In genomic region chr22:28009272-28009827, GRCh38 we compare ENCODE assay signal across 8 cellular contexts.
A peak's percentile ranks its signal among the peaks of the same experiment; 100 is the strongest.
DNase-seq lines count a peak whose midpoint lies in the region; ATAC-seq and TF ChIP-seq lines count a peak whose summit lies in the region.

No MANE protein-coding gene starts in this region.

- peak; percentile 55 for DNase-seq in GDM1 (lab: John Stamatoyannopoulos, UW)
- peak; percentile 25 for DNase-seq in LNCaP clone FGC (ENCODE audit: low read depth)
- DNase-seq in activated naive CD8-positive, alpha-beta T cell treated with anti-CD3 and anti-CD28 coated beads, Interleukin-2, amount 50 U/mL, for 16 hours (ENCODE audit: low read depth, low spot score) = peak; percentile 49
- peak; percentile 83 for DNase-seq in cardiac septum (ENCODE audit: low spot score)
- DNase-seq in prostate gland (ENCODE audit: low spot score) = peak; percentile 70
- DNase-seq in ureter (ENCODE audit: low spot score) = peak; percentile 75

- intact Hi-C loops in cardiac septum (cut with DNase I) = loop anchor here (1.0 to 10.0 kb wide), 3 partner anchors 127 to 1253 kb away; no protein-coding TSS in a partner anchor
- intact Hi-C loops in prostate gland (cut with DNase I) = loop anchor here (2.0 to 5.0 kb wide), 2 partner anchors 123 to 1252 kb away; no protein-coding TSS in a partner anchor

- H3K27me3 ChIP-seq in prostate gland (replicated peaks; ENCODE audit: insufficient read depth) = no peaks in the 10 kb centered on the region

- H3K36me3 ChIP-seq in prostate gland = no peaks in the 10 kb centered on the region

- ATAC-seq in SK-N-SH treated with all-trans-retinoic acid at 6 μM for 48 hours (peak; percentile 96), GM21423 (IDR thresholded peaks at IDR 0.05; ENCODE audit: unreplicated experiment) (no peak)

- TF ChIP-seq CTCF in LNCaP clone FGC (IDR thresholded peaks at IDR 0.05; ENCODE audit: control insufficient read depth, extremely low read depth, insufficient read depth) (peak; percentile 93), prostate gland (IDR thresholded peaks at IDR 0.05) (peak; percentile 72 to 92 (median 89))

- no peaks in the 10 kb centered on the region for H3K9me3 ChIP-seq in prostate gland

- H3K27ac ChIP-seq in prostate gland = no peak overlapping the region

- H3K4me3 ChIP-seq in LNCaP clone FGC (ENCODE audit: low read depth, low read length) = no peak overlapping the region
- H3K4me3 ChIP-seq in prostate gland = no peak overlapping the region

- WGBS in prostate gland = 4% methylated on average over 14 of the region's 14 CpGs

- no peaks in the 10 kb centered on the region for H3K4me1 ChIP-seq in prostate gland (replicated peaks)

- TF ChIP-seq POLR2A in prostate gland (IDR thresholded peaks at IDR 0.05) = no peak

TF ChIP-seq in SK-N-SH treated with all-trans-retinoic acid at 6 μM for 48 hours, 23 proteins besides CTCF, POLR2A, EP300 and RAD21:
- no peak for TF ChIP-seq ZC3H10 (CRISPR knock-in tag; IDR thresholded peaks at IDR 0.05)
- TF ChIP-seq GLIS3 (CRISPR knock-in tag; IDR thresholded peaks at IDR 0.05) = no peak
- no peak for TF ChIP-seq ISL1 (CRISPR knock-in tag; IDR thresholded peaks at IDR 0.05)
- no peak for TF ChIP-seq ZNF565 (CRISPR knock-in tag; conservative IDR thresholded peaks at IDR 0.05; ENCODE audit: low read depth)
- no peak for TF ChIP-seq ZFP3 (CRISPR knock-in tag; IDR thresholded peaks at IDR 0.05)
- TF ChIP-seq CSDC2 (CRISPR knock-in tag; IDR thresholded peaks at IDR 0.05) = no peak
- no peak for TF ChIP-seq SNAI2 (CRISPR knock-in tag; IDR thresholded peaks at IDR 0.05)
- no peak for TF ChIP-seq ZFP30 (CRISPR knock-in tag; IDR thresholded peaks at IDR 0.05)
- no peak for TF ChIP-seq TSHZ2 (CRISPR knock-in tag; IDR thresholded peaks at IDR 0.05)
- TF ChIP-seq POU6F1 (CRISPR knock-in tag; IDR thresholded peaks at IDR 0.05; ENCODE audit: borderline replicate concordance, low read depth) = no peak
- no peak for TF ChIP-seq PATZ1 (CRISPR knock-in tag; IDR thresholded peaks at IDR 0.05; ENCODE audit: borderline replicate concordance)
- no peak for TF ChIP-seq ZNF70 (CRISPR knock-in tag; IDR thresholded peaks at IDR 0.05)

Comparison
In these comparisons a context has a peak if more than half of its experiments do, and no peak if none do; other contexts are left out.
1. DNase-seq: peak in every context shown above with its lines; median percentile 83 in cardiac septum; 75 in ureter; 70 in prostate gland; 55 in GDM1; 49 in activated naive CD8-positive, alpha-beta T cell treated with anti-CD3 and anti-CD28 coated beads, Interleukin-2, amount 50 U/mL, for 16 hours; 25 in LNCaP clone FGC.